ENCODE assay signal across 14 cellular contexts in genomic region chr1:44681905-44682900, GRCh38. TPM values are rescaled to one million over a fixed set of nuclear protein-coding genes. Genes with fewer than 3 reads are reported as not detected.
A peak's percentile ranks its signal among the peaks of the same experiment; 100 is the strongest.
DNase-seq lines count a peak whose midpoint lies in the region; ATAC-seq and TF ChIP-seq lines count a peak whose summit lies in the region.
"Had no signal": no experiment of that assay in that cellular context is flagged by ENCODE, and none has a peak within 500 bp of the region (broad histone marks: within the 10 kb centered on the region; RNA-seq: fewer than 3 reads in every experiment).

No MANE protein-coding gene starts in this region.

- H3K36me3 ChIP-seq in GM23338 (ENCODE audit: insufficient read depth), result no peaks in the 10 kb centered on the region
- no peaks in the 10 kb centered on the region for H3K36me3 ChIP-seq in WERI-Rb-1
- H3K36me3 ChIP-seq: BLaER1 treated with 17β-estradiol and CSF1 and Interleukin-3, amounts not matched to agents 10 nM and 100 nM had no signal

- peak; percentile 68 for DNase-seq in GM23338 (ENCODE audit: low spot score)
- peak; percentile 35 for DNase-seq in NB4 (ENCODE audit: low read depth)
- peak; percentile 65 for DNase-seq in WERI-Rb-1
- peak; percentile 41 for DNase-seq in mesenteric fat pad (ENCODE audit: low spot score)
- no peak for DNase-seq in effector CD8-positive, alpha-beta T cell (lab: John Stamatoyannopoulos, UW)
- DNase-seq in activated naive CD4-positive, alpha-beta T cell treated with anti-CD3 and anti-CD28 coated beads for 36 hours, result no peak
- DNase-seq: activated CD8-positive, alpha-beta memory T cell treated with anti-CD3 and anti-CD28 coated beads for 24 hours; NCI-H446; retina; stimulated activated naive CD4-positive, alpha-beta T cell; T-helper 9 cell had no signal

- ATAC-seq in GM23338 (peak; percentile 95), HG03469 (IDR thresholded peaks at IDR 0.05; ENCODE audit: unreplicated experiment) (no peak)

- H3K4me3 Mint-ChIP-seq in GM23338, result peak overlapping the region; percentile 8; the same call in 2 of the 3 replicates
- H3K4me3 Mint-ChIP-seq in activated naive CD4-positive, alpha-beta T cell treated with anti-CD3 and anti-CD28 coated beads for 36 hours, result no peak overlapping the region

- peaks cover 10% of the 10 kb centered on the region for H3K27me3 Mint-ChIP-seq in GM23338 (ENCODE audit: insufficient read depth, low read depth, poor library complexity)
- H3K27me3 Mint-ChIP-seq in activated naive CD4-positive, alpha-beta T cell treated with anti-CD3 and anti-CD28 coated beads for 36 hours (ENCODE audit: low read depth), result no peaks in the 10 kb centered on the region

- no peaks in the 10 kb centered on the region for H3K27me3 ChIP-seq in GM23338 (ENCODE audit: insufficient read depth)
- no peaks in the 10 kb centered on the region for H3K27me3 ChIP-seq in WERI-Rb-1 (ENCODE audit: insufficient read depth, low read depth, severe bottlenecking)
- H3K27me3 ChIP-seq: BLaER1 treated with 17β-estradiol and CSF1 and Interleukin-3, amounts not matched to agents 10 nM and 100 nM had no signal

- H3K79me2 ChIP-seq in GM23338 (replicated peaks; ENCODE audit: insufficient read depth), result no peaks in the 10 kb centered on the region

- no peaks in the 10 kb centered on the region for H3K9me2 ChIP-seq in GM23338 (ENCODE audit: insufficient read depth)

- H3K27ac Mint-ChIP-seq in GM23338, result peak overlapping the region; percentile 51
- no peak overlapping the region for H3K27ac Mint-ChIP-seq in activated naive CD4-positive, alpha-beta T cell treated with anti-CD3 and anti-CD28 coated beads for 36 hours

- H3K4me1 Mint-ChIP-seq in GM23338, result peaks cover 24% of the 10 kb centered on the region
- peaks cover 6% of the 10 kb centered on the region for H3K4me1 Mint-ChIP-seq in activated naive CD4-positive, alpha-beta T cell treated with anti-CD3 and anti-CD28 coated beads for 36 hours (ENCODE audit: low read depth)

- TF ChIP-seq CTCF in GM23338 (conservative IDR thresholded peaks at IDR 0.05; ENCODE audit: low read depth in 2 of 2) (no peak), NB4 (IDR thresholded peaks at IDR 0.05; ENCODE audit: low read depth, low read length) (no peak), WERI-Rb-1 (IDR thresholded peaks at IDR 0.05; ENCODE audit: low read depth, low read length) (no peak)

- H2AFZ ChIP-seq in GM23338, result peak overlapping the region; percentile 82; the same call in 1 of the 2 replicates

- no peak for TF ChIP-seq POLR2A in NB4 (IDR thresholded peaks at IDR 0.05; ENCODE audit: extremely low read depth, insufficient read length)

- CTCF ChIA-PET in activated naive CD4-positive, alpha-beta T cell treated with anti-CD3 and anti-CD28 coated beads for 36 hours (lab: Charles Lee), result interaction anchor here (0.6 to 2.2 kb wide), 2 partner anchors 7 to 30 kb away, joined by 3 to 6 read pairs; partner anchors contain the start of genes ARMH1 and TMEM53

- H3K4me1 ChIP-seq in GM23338 (ENCODE audit: insufficient read depth), result peaks cover 24% of the 10 kb centered on the region

- peak overlapping the region; percentile 92 for H3K27ac ChIP-seq in GM23338 (ENCODE audit: low read depth)
- peak overlapping the region; percentile 45 for H3K27ac ChIP-seq in WERI-Rb-1
- H3K27ac ChIP-seq: BLaER1 treated with 17β-estradiol and CSF1 and Interleukin-3, amounts not matched to agents 10 nM and 100 nM had no signal

- 0 out of 2 replicates have a peak, but pooled peaks cover 3% of the 10 kb centered on the region for H3F3A ChIP-seq in GM23338 (replicated peaks; ENCODE audit: low read depth)

- intact Hi-C loops in activated naive CD4-positive, alpha-beta T cell treated with anti-CD3 and anti-CD28 coated beads for 36 hours (cut with micrococcal nuclease), result no loop called here

- peak overlapping the region; percentile 78 for H3K4me2 ChIP-seq in GM23338
- H3K4me2 ChIP-seq: BLaER1 treated with 17β-estradiol and CSF1 and Interleukin-3, amounts not matched to agents 10 nM and 100 nM had no signal

- 0 out of 2 replicates have a peak, but pooled peaks cover 3% of the 10 kb centered on the region for H4K20me1 ChIP-seq in GM23338 (replicated peaks; ENCODE audit: insufficient read depth)
- H4K20me1 ChIP-seq: BLaER1 treated with 17β-estradiol and CSF1 and Interleukin-3, amounts not matched to agents 10 nM and 100 nM had no signal

- H3K9me3 Mint-ChIP-seq in GM23338, result no peaks in the 10 kb centered on the region
- no peaks in the 10 kb centered on the region for H3K9me3 Mint-ChIP-seq in activated naive CD4-positive, alpha-beta T cell treated with anti-CD3 and anti-CD28 coated beads for 36 hours

- H3K4me3 ChIP-seq in GM23338, result peak overlapping the region; percentile 44
- H3K4me3 ChIP-seq in NB4 (ENCODE audit: low read depth, low read length), result no peak overlapping the region
- no peak overlapping the region for H3K4me3 ChIP-seq in WERI-Rb-1 (ENCODE audit: low read depth, low read length)
- H3K4me3 ChIP-seq: BLaER1 treated with 17β-estradiol and CSF1 and Interleukin-3, amounts not matched to agents 10 nM and 100 nM had no signal

- H3K9me3 ChIP-seq in WERI-Rb-1 (ENCODE audit: severe bottlenecking), result no peaks in the 10 kb centered on the region
- H3K9me3 ChIP-seq: BLaER1 treated with 17β-estradiol and CSF1 and Interleukin-3, amounts not matched to agents 10 nM and 100 nM had no signal

- H3K36me3 Mint-ChIP-seq in GM23338 (ENCODE audit: low read depth), result no peaks in the 10 kb centered on the region; the same call in 2 of the 3 replicates
- H3K36me3 Mint-ChIP-seq in activated naive CD4-positive, alpha-beta T cell treated with anti-CD3 and anti-CD28 coated beads for 36 hours (ENCODE audit: low read depth), result no peaks in the 10 kb centered on the region

TF ChIP-seq in GM23338, 12 proteins besides CTCF, POLR2A, EP300 and RAD21 (continues in another document):
- TF ChIP-seq ETS1 (IDR thresholded peaks at IDR 0.05), result no peak
- TF ChIP-seq EZH2 (IDR thresholded peaks at IDR 0.05; ENCODE audit: low read depth, unreplicated experiment), result no peak
- no peak for TF ChIP-seq ZNF114 (CRISPR knock-in tag; IDR thresholded peaks at IDR 0.05)
- no peak for TF ChIP-seq STAT1 (IDR thresholded peaks at IDR 0.05; ENCODE audit: unreplicated experiment)
- no peak for TF ChIP-seq CREB1 (CRISPR knock-in tag; IDR thresholded peaks at IDR 0.05; ENCODE audit: low read depth)
- TF ChIP-seq ZNF331 (CRISPR knock-in tag; IDR thresholded peaks at IDR 0.05; ENCODE audit: low read depth), result no peak
- no peak for TF ChIP-seq EZH2phosphoT487 (IDR thresholded peaks at IDR 0.05; ENCODE audit: unreplicated experiment)

RNA-seq across cellular contexts. Expression of gene ARMH1, which starts 7.7 kb away (rescaled TPM):
- total RNA-seq in GM23338 (2014; rRNA removed; shearing (Covaris generic)), result 0.31 and 0.62 TPM in 2 replicates
- polyA plus RNA-seq in GM23338 (2016; fragmentation: Nextera tagmentation; extraction: Ambion mirVana), result 1.0 TPM in 1 of 2 replicates, not detected in the other
- 1.9 TPM for total RNA-seq in mesenteric fat pad
- 100 to 1,000 TPM; 143 to 155 TPM for total RNA-seq in activated naive CD4-positive, alpha-beta T cell treated with anti-CD3 and anti-CD28 coated beads for 36 hours

RNA-seq across cellular contexts. Expression of gene TMEM53, which starts 7.9 kb away (rescaled TPM):
- 4.3 and 20.8 TPM in 2 replicates for total RNA-seq in GM23338 (2014; rRNA removed; shearing (Covaris generic))
- 10.6 and 15.4 TPM in 2 replicates for polyA plus RNA-seq in GM23338 (2016; fragmentation: Nextera tagmentation; extraction: Ambion mirVana)
- total RNA-seq in mesenteric fat pad, result 16.8 TPM
- 1 to 10 TPM; 4.5 to 4.9 TPM for total RNA-seq in activated naive CD4-positive, alpha-beta T cell treated with anti-CD3 and anti-CD28 coated beads for 36 hours

RNA-seq across cellular contexts. Expression of gene RNU5D-1, which starts 48.8 kb away (rescaled TPM):
- total RNA-seq in GM23338 (2014; rRNA removed; shearing (Covaris generic)), result not detected in 2 replicates
- polyA plus RNA-seq in GM23338 (2016; fragmentation: Nextera tagmentation; extraction: Ambion mirVana), result not detected in 2 replicates
- not detected for total RNA-seq in mesenteric fat pad
- not detected for total RNA-seq in activated naive CD4-positive, alpha-beta T cell treated with anti-CD3 and anti-CD28 coated beads for 36 hours
- total RNA-seq: frontal cortex had no signal

RNA-seq across cellular contexts. Expression of gene KIF2C, which starts 57.4 kb away (rescaled TPM):
- 58.2 and 62.9 TPM in 2 replicates for total RNA-seq in GM23338 (2014; rRNA removed; shearing (Covaris generic))
- 35.9 and 38.0 TPM in 2 replicates for polyA plus RNA-seq in GM23338 (2016; fragmentation: Nextera tagmentation; extraction: Ambion mirVana)
- total RNA-seq in mesenteric fat pad, result 0.26 TPM
- 100 to 1,000 TPM; 147 to 154 TPM for total RNA-seq in activated naive CD4-positive, alpha-beta T cell treated with anti-CD3 and anti-CD28 coated beads for 36 hours

Comparison
In these comparisons a context has a peak if more than half of its experiments do, and no peak if none do; other contexts are left out.
1. DNase-seq: peak in GM23338 (single experiment), NB4 (single experiment), WERI-Rb-1 (single experiment) and mesenteric fat pad (single experiment); none in effector CD8-positive, alpha-beta T cell (single experiment) and activated naive CD4-positive, alpha-beta T cell treated with anti-CD3 and anti-CD28 coated beads for 36 hours (single experiment).
2. RNA of gene ARMH1, which starts 7.7 kb away (total RNA-seq): 143 to 155 TPM in activated naive CD4-positive, alpha-beta T cell treated with anti-CD3 and anti-CD28 coated beads for 36 hours; 1.9 TPM in mesenteric fat pad (single experiment) and 0.31 to 0.62 TPM in GM23338; every median in the first group is over 10 times any median in the second.